Comparison of ENCODE assay signal across 19 cellular contexts in the genomic region with DNA sequence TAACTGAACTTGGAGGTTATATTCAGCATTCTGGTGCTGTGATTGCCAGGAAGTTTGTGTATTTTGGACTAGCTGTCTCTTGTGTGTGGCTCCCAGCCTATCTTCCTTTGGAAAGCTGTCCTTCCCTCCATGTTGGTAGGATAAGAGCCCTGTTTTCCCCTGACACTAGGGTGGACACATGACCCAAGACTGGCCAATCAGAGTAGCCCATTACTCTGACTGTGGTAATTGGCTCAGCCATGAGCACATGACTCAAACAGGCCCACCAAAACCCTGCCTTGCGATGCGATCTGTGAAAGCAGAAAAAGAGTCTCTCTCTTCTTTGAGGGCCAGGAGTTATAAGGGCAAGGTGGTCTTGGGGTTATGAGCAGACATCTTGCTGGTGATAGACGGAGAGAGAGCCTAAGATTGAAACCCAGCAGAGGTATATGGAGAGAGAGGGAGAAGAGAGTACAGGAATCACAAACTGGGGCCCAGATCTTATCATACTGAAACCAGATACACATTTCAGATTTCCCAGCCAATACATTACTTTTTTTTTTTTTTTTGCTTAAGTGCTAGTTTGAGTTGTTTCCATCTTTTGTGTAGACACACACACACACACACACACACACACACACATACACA. TPM values are rescaled to one million over a fixed set of nuclear protein-coding genes. Genes with fewer than 3 reads are reported as not detected.
A peak's percentile ranks its signal among the peaks of the same experiment; 100 is the strongest.
DNase-seq lines count a peak whose midpoint lies in the region; ATAC-seq, FAIRE-seq and TF ChIP-seq lines count a peak whose summit lies in the region.
"Had no signal": no experiment of that assay in that cellular context is flagged by ENCODE, and none has a peak within 500 bp of the region (broad histone marks: within the 10 kb centered on the region; RNA-seq: fewer than 3 reads in every experiment).

No MANE protein-coding gene starts in this region.

- no peak overlapping the region for H3K4me3 ChIP-seq in A549
- no peak overlapping the region for H3K4me3 ChIP-seq in H1 (ENCODE audit: extremely low read depth in 1 of 4, insufficient read depth in 2 of 4, low read depth in 3 of 4, low read length in 4 of 4)
- no peak overlapping the region for H3K4me3 ChIP-seq in neuron (ENCODE audit: low read length)
- H3K4me3 ChIP-seq: ascending aorta had no signal

- TF ChIP-seq POLR2A in A549 (IDR thresholded peaks at IDR 0.05; ENCODE audit: low read length) (no peak), H1 (IDR thresholded peaks at IDR 0.05; ENCODE audit: control extremely low read depth in 1 of 2, low read depth in 2 of 2, low read length in 2 of 2) (no peak)

- H2AK5ac ChIP-seq in H1 (ENCODE audit: low read depth, low read length), result no peak overlapping the region

- no peaks in the 10 kb centered on the region for H4K20me1 ChIP-seq in H1 (replicated peaks in 1 of 2; ENCODE audit: control insufficient read depth in 1 of 2, insufficient read depth in 2 of 2, low read length in 2 of 2)

- FAIRE-seq in A549 (lab: Jason Lieb, UNC), result no peak
- FAIRE-seq in H1 (lab: Jason Lieb, UNC), result no peak
- FAIRE-seq: GM19239, urothelium cell line had no signal

- TF ChIP-seq EP300 in A549 (IDR thresholded peaks at IDR 0.05), result no peak
- no peak for TF ChIP-seq EP300 in H1 (IDR thresholded peaks at IDR 0.05; ENCODE audit: borderline replicate concordance in 1 of 2, low read depth in 2 of 2, low read length in 2 of 2)

- H4K8ac ChIP-seq in H1 (ENCODE audit: extremely low read depth, insufficient read depth, low read length), result no peak overlapping the region

- H3K4me1 ChIP-seq in A549 (peaks cover 29% of the 10 kb centered on the region), H1 (replicated peaks in 1 of 4; ENCODE audit: control insufficient read depth in 3 of 4, insufficient read depth in 4 of 4, low read length in 3 of 4) (no peaks in the 10 kb centered on the region; a peak in 1 of 7 replicates), neuron (ENCODE audit: insufficient read depth, low read length) (no peaks in the 10 kb centered on the region)
- H3K4me1 ChIP-seq: ascending aorta had no signal

- no peak overlapping the region for H3K9ac ChIP-seq in H1 (replicated peaks in 1 of 4; ENCODE audit: extremely low read depth in 1 of 4, low read depth in 3 of 4, low read length in 3 of 4)

- POLR2A ChIA-PET in A549 (lab: Yijun Ruan, JAX) (no interaction called here), H1 (lab: Charles Lee; ENCODE audit: partially characterized antibody) (interaction anchor here (0.6 kb wide), 1 partner anchor 104 kb away, joined by 3 read pairs; no protein-coding TSS in a partner anchor)

- H3K4me2 ChIP-seq in A549 (no peak overlapping the region), H1 (ENCODE audit: insufficient read depth in 1 of 2, low read depth in 2 of 2, low read length in 2 of 2) (no peak overlapping the region)

- H3K79me1 ChIP-seq in H1 (ENCODE audit: low read depth, low read length), result no peaks in the 10 kb centered on the region

- DNase-seq in A549 (ENCODE audit: low read depth in 1 of 2, low spot score in 1 of 2) (peak in 1 of 2 experiments; percentile 9), NAMALWA (ENCODE audit: low spot score) (peak; percentile 35), H1 (ENCODE audit: low read depth in 1 of 2, low spot score in 2 of 2) (no peak), posterior cingulate gyrus (no peak), NCI-H510A treated with DMSO at 0.1 percent for 48 hours (lab: John Stamatoyannopoulos, UW) (no peak), DMS153 (lab: John Stamatoyannopoulos, UW) (no peak)
- DNase-seq: activated CD4-positive, alpha-beta T cell treated with anti-CD3 and anti-CD28 coated beads for 48 hours; activated CD8-positive, alpha-beta memory T cell treated with anti-CD3 and anti-CD28 coated beads, Interleukin-2, amount 50 U/mL, for 4 hours; activated naive CD4-positive, alpha-beta T cell; CD8-positive, alpha-beta T cell; NCI-H1694 treated with DMSO at 0.1 percent for 48 hours; NCI-H446 treated with DMSO at 0.1 percent for 48 hours; stimulated activated naive CD4-positive, alpha-beta T cell had no signal

- H2BK120ac ChIP-seq in H1 (replicated peaks; ENCODE audit: low read depth, low read length), result no peak overlapping the region

- H3K9me3 ChIP-seq in A549, result no peaks in the 10 kb centered on the region
- H3K9me3 ChIP-seq in H1 (ENCODE audit: insufficient read depth in 2 of 2, low read depth in 1 of 2, low read length in 1 of 2), result no peaks in the 10 kb centered on the region
- no peaks in the 10 kb centered on the region for H3K9me3 ChIP-seq in neuron (ENCODE audit: low read length)
- H3K9me3 ChIP-seq: ascending aorta had no signal

- H4K5ac ChIP-seq in H1 (ENCODE audit: insufficient read length, low read depth, low read length), result no peak overlapping the region

- peak overlapping the region; percentile 57 to 65; a peak in 4 of 6 replicates for H3K27ac ChIP-seq in A549
- H3K27ac ChIP-seq in H1 (ENCODE audit: low read depth, low read length), result no peak overlapping the region

- TF ChIP-seq RAD21 in A549 (conservative IDR thresholded peaks at IDR 0.05 in 1 of 2, IDR thresholded peaks at IDR 0.05 in 1 of 2) (no peak), H1 (IDR thresholded peaks at IDR 0.05 in 1 of 2, conservative IDR thresholded peaks at IDR 0.05 in 1 of 2; ENCODE audit: low read depth in 2 of 2, low read length in 2 of 2) (no peak)

- H3K36me3 ChIP-seq in H1 (ENCODE audit: control insufficient read depth in 2 of 4, insufficient read depth in 4 of 4, low read length in 3 of 4), result no peaks in the 10 kb centered on the region
- no peaks in the 10 kb centered on the region for H3K36me3 ChIP-seq in neuron (ENCODE audit: insufficient read depth, low read length)
- H3K36me3 ChIP-seq: ascending aorta had no signal

- 94% methylated on average over 3 of the region's 3 CpGs for WGBS in A549 (ENCODE audit: missing lambda C conversion rate)
- WGBS in H1 (ENCODE audit: extremely low coverage in 1 of 2, insufficient coverage in 1 of 2, insufficient read length in 1 of 2, insufficient replicate concordance in 2 of 2, low coverage in 1 of 2, low lambda C conversion rate in 2 of 2, missing lambda C conversion rate in 1 of 2), 2 experiments, result 96% methylated on average over 3 of the region's 3 CpGs; no CpG with 5 or more reads in 1 of the 2 experiments

- no peak overlapping the region for H3K4ac ChIP-seq in H1 (replicated peaks; ENCODE audit: insufficient read length, low read depth, low read length)

- H2BK15ac ChIP-seq in H1 (ENCODE audit: low read length), result no peak overlapping the region

- H2BK12ac ChIP-seq in H1 (ENCODE audit: low read depth, low read length), result no peak overlapping the region

- no peak overlapping the region for H3K18ac ChIP-seq in H1 (ENCODE audit: extremely low read depth, low read length)

- H3K14ac ChIP-seq in H1 (ENCODE audit: insufficient read length), result no peak overlapping the region

- no peak overlapping the region for H2BK5ac ChIP-seq in H1 (ENCODE audit: low read depth, low read length)

- no peak for ATAC-seq in A549
- no peak for ATAC-seq in esophagus mucosa
- ATAC-seq: CD8-positive, alpha-beta T cell; left lobe of liver had no signal

- no peak overlapping the region for H3K23ac ChIP-seq in H1 (ENCODE audit: insufficient read length)

- intact Hi-C loops in posterior cingulate gyrus (cut with DNase I), result no loop called here

- H3K56ac ChIP-seq in H1 (replicated peaks; ENCODE audit: insufficient read length, low read depth, low read length), result no peak overlapping the region

- CTCF ChIA-PET in A549 (lab: Yijun Ruan, JAX), result interaction anchor here (0.8 kb wide), 1 partner anchor 200 kb away, joined by 4 read pairs; no protein-coding TSS in a partner anchor
- CTCF ChIA-PET in H1 (lab: Charles Lee; ENCODE audit: partially characterized antibody), result interaction anchor here (0.7 to 1.5 kb wide), 2 partner anchors 89 to 114 kb away, joined by 3 read pairs; no protein-coding TSS in a partner anchor

- H3K79me2 ChIP-seq in H1 (ENCODE audit: control insufficient read depth in 1 of 2, insufficient read depth in 2 of 2, low read length in 2 of 2), result no peaks in the 10 kb centered on the region

- H3K27me3 ChIP-seq in H1 (replicated peaks in 1 of 4; ENCODE audit: control insufficient read depth in 3 of 4, extremely low read depth in 1 of 4, insufficient read depth in 3 of 4, low read length in 3 of 4) (no peaks in the 10 kb centered on the region), neuron (ENCODE audit: insufficient read depth, low read length) (no peaks in the 10 kb centered on the region)
- H3K27me3 ChIP-seq: ascending aorta had no signal

- H2AFZ ChIP-seq in H1 (ENCODE audit: low read length) (0 out of 2 replicates have a peak overlapping the region, but pooled peaks have one; percentile 13), neuron (ENCODE audit: low read depth, low read length) (peak overlapping the region; percentile 81)

- H3K23me2 ChIP-seq in H1 (ENCODE audit: low read depth, low read length), result no peaks in the 10 kb centered on the region

- no peak for TF ChIP-seq CTCF in A549 (IDR thresholded peaks at IDR 0.05)
- TF ChIP-seq CTCF in H1 (IDR thresholded peaks at IDR 0.05; ENCODE audit: control extremely low read depth in 1 of 3, insufficient read depth in 1 of 3, low read depth in 1 of 3, low read length in 3 of 3), result no peak

- no peak overlapping the region for H2BK20ac ChIP-seq in H1 (ENCODE audit: low read length)

- no peak overlapping the region for H4K91ac ChIP-seq in H1 (replicated peaks; ENCODE audit: insufficient read length, low read length)

TF ChIP-seq in H1, 55 proteins besides CTCF, POLR2A, EP300 and RAD21 (continues in another document):
- TF ChIP-seq CBX8 (IDR thresholded peaks at IDR 0.05; ENCODE audit: borderline replicate concordance, low read depth, low read length), result no peak

RNA-seq across cellular contexts. Expression of a gene that starts 45.3 kb away (rescaled TPM):
- 58.6 and 94.6 TPM in 2 replicates for polyA plus RNA-seq in A549 (2011; rRNA removed)
- 66.5 and 112 TPM in 2 replicates for polyA plus RNA-seq in A549 (2012; cell fraction: cytosol; rRNA removed)
- 96.1 and 160 TPM in 2 replicates for polyA plus RNA-seq in A549 (2012; cell fraction: nucleus; rRNA removed)
- 88.2 to 107 TPM (median 97.9 TPM) in 3 replicates for polyA plus RNA-seq in A549 (2017; fragmentation: RNase III; extraction: RNeasy Plus Mini Kit Qiagen cat#74134 plus additional on column Dnase treatment)
- polyA minus RNA-seq in A549 (2011; rRNA and poly(A)+ RNA removed), result 39.4 and 50.9 TPM in 2 replicates
- 76.0 and 76.4 TPM in 2 replicates for total RNA-seq in H1 (2021; fragmentation: NEBNext Ultra II Directional; extraction: Animal tissue kit (Norgen Biotek cat#: 25700))
- 26.2 and 26.5 TPM in 2 replicates for polyA plus RNA-seq in H1 (2011; rRNA removed)
- 24.5 TPM for polyA plus RNA-seq in H1 (2011; cell fraction: cytosol; rRNA removed)
- 56.2 TPM for polyA plus RNA-seq in H1 (2011; cell fraction: nucleus; rRNA removed)
- 47.2 to 67.7 TPM (median 56.4 TPM) in 4 replicates for polyA plus RNA-seq in H1 (2012, experiment 1 of 2)
- polyA plus RNA-seq in H1 (2012, experiment 2 of 2), result 28.1 TPM
- polyA plus RNA-seq in H1 (2013, experiment 1 of 2), result 127 TPM
- polyA plus RNA-seq in H1 (2013, experiment 2 of 2), result 147 TPM
- 23.6 and 24.8 TPM in 2 replicates for polyA minus RNA-seq in H1 (2011; rRNA and poly(A)+ RNA removed)
- 19.4 TPM for polyA minus RNA-seq in H1 (2011; cell fraction: cytosol; rRNA and poly(A)+ RNA removed)
- 25.3 TPM for polyA minus RNA-seq in H1 (2011; cell fraction: nucleus; rRNA and poly(A)+ RNA removed)
- total RNA-seq in esophagus mucosa, result 63.7 TPM
